Comparison of ENCODE assay signal across 28 cellular contexts in genomic region chr7:121038717-121039509, GRCh38. TPM values are rescaled to one million over a fixed set of nuclear protein-coding genes. Genes with fewer than 3 reads are reported as not detected.
"Had no signal": no experiment of that assay in that cellular context is flagged by ENCODE, and none has a peak within 500 bp of the region (broad histone marks: within the 10 kb centered on the region; RNA-seq: fewer than 3 reads in every experiment).

No MANE protein-coding gene starts in this region.

- H3K4me3 Mint-ChIP-seq: activated CD8-positive, alpha-beta T cell treated with anti-CD3 and anti-CD28 coated beads, Interleukin-2, amount 10 ng/mL, durations not matched to agents 7 days and 5 days; activated naive CD4-positive, alpha-beta T cell treated with anti-CD3 and anti-CD28 coated beads, Interleukin-2, amount 50 U/mL, for 24 hours; central memory CD8-positive, alpha-beta T cell; memory B cell; stimulated activated memory B cell treated with anti-CD40 and anti-IgM and Interleukin-4, amounts not matched to agents 10 μg/mL and 1 μg/mL and 100 μg/mL, for 72 hours; type B pancreatic cell had no signal

- H3K36me3 Mint-ChIP-seq: activated naive CD4-positive, alpha-beta T cell treated with anti-CD3 and anti-CD28 coated beads, Interleukin-2, amount 50 U/mL, for 24 hours; memory B cell; stimulated activated memory B cell treated with anti-CD40 and anti-IgM and Interleukin-4, amounts not matched to agents 10 μg/mL and 1 μg/mL and 100 μg/mL, for 72 hours had no signal

- FAIRE-seq: colon, endothelial cell of umbilical vein, frontal cortex, islet of Langerhans, small intestine had no signal

- H3K27ac Mint-ChIP-seq: activated CD8-positive, alpha-beta T cell treated with anti-CD3 and anti-CD28 coated beads, Interleukin-2, amount 10 ng/mL, durations not matched to agents 7 days and 5 days; activated naive CD4-positive, alpha-beta T cell treated with anti-CD3 and anti-CD28 coated beads, Interleukin-2, amount 50 U/mL, for 24 hours; memory B cell; stimulated activated memory B cell treated with anti-CD40 and anti-IgM and Interleukin-4, amounts not matched to agents 10 μg/mL and 1 μg/mL and 100 μg/mL, for 72 hours; type B pancreatic cell had no signal

- H3K9ac ChIP-seq: parathyroid adenoma had no signal

- H2AFZ ChIP-seq: parathyroid adenoma had no signal

- H3K27ac ChIP-seq: ascending aorta, brain microvascular endothelial cell, esophagus muscularis mucosa, parathyroid adenoma, right lobe of liver, VCaP had no signal

- H3K79me2 ChIP-seq: parathyroid adenoma had no signal

- ATAC-seq: activated CD4-positive, CD25-positive, alpha-beta regulatory T cell treated with anti-CD3 and anti-CD28 coated beads, Interleukin-2, amount 50 U/mL, for 24 hours; activated CD8-positive, alpha-beta T cell treated with anti-CD3 and anti-CD28 coated beads, Interleukin-2, amount 10 ng/mL, durations not matched to agents 7 days and 5 days; mucosa of descending colon; stimulated activated memory B cell treated with anti-CD40 and anti-IgM and Interleukin-4, amounts not matched to agents 10 μg/mL and 1 μg/mL and 100 μg/mL, for 72 hours had no signal

- H3K4me1 Mint-ChIP-seq: activated naive CD4-positive, alpha-beta T cell treated with anti-CD3 and anti-CD28 coated beads, Interleukin-2, amount 50 U/mL, for 24 hours; central memory CD8-positive, alpha-beta T cell; memory B cell; stimulated activated memory B cell treated with anti-CD40 and anti-IgM and Interleukin-4, amounts not matched to agents 10 μg/mL and 1 μg/mL and 100 μg/mL, for 72 hours had no signal

- H3K4me3 ChIP-seq: ascending aorta, esophagus muscularis mucosa, mucosa of descending colon, right lobe of liver had no signal

- H3K36me3 ChIP-seq: ascending aorta, brain microvascular endothelial cell, esophagus muscularis mucosa, right lobe of liver had no signal

- DNase-seq: activated CD4-positive, alpha-beta T cell treated with anti-CD3 and anti-CD28 coated beads, Interleukin-2, amount 50 U/mL, for 1 hour; activated CD8-positive, alpha-beta T cell treated with anti-CD3 and anti-CD28 coated beads, Interleukin-2, amount 10 ng/mL, durations not matched to agents 7 days and 5 days; activated gamma-delta T cell treated with Interleukin-2 at 50 U/mL for 16 hours; activated T-cell treated with anti-CD3 and anti-CD28 coated beads, Interleukin-2, amount 50 U/mL, for 1 hour; brain microvascular endothelial cell; effector memory CD4-positive, alpha-beta T cell; mucosa of descending colon; nucleus accumbens; right lobe of liver; small intestine; stimulated activated CD4-positive, alpha-beta T cell treated with anti-CD3 and anti-CD28 coated beads, Interleukin-15, amount 100 ng/mL, for 24 hours; T1000 had no signal

- H3K27me3 Mint-ChIP-seq: type B pancreatic cell had no signal

- H3K9me3 Mint-ChIP-seq: activated naive CD4-positive, alpha-beta T cell treated with anti-CD3 and anti-CD28 coated beads, Interleukin-2, amount 50 U/mL, for 24 hours; central memory CD8-positive, alpha-beta T cell; memory B cell; type B pancreatic cell had no signal

- H3K27me3 ChIP-seq: ascending aorta, brain microvascular endothelial cell, esophagus muscularis mucosa, right lobe of liver had no signal

- H3K9me3 ChIP-seq: ascending aorta, esophagus muscularis mucosa, mucosa of descending colon, right lobe of liver had no signal

RNA-seq across cellular contexts. Expression of gene CPED1, which starts 50.4 kb away (rescaled TPM):
- total RNA-seq: activated CD8-positive, alpha-beta T cell treated with anti-CD3 and anti-CD28 coated beads, Interleukin-2, amount 10 ng/mL, durations not matched to agents 7 days and 5 days; T-helper 1 cell treated with Interleukin-12 subunit alpha and Interleukin-12 subunit beta and Interleukin-4 antibody, amounts not matched to agents 30 ng/mL and 1 ng/mL, for 36 hours had no signal
- polyA plus RNA-seq: neural cell had no signal
